In genomic region chr2:2413525-2413924, GRCh38 we compare ENCODE assay signal across 25 cellular contexts.
"Had no signal": no experiment of that assay in that cellular context is flagged by ENCODE, and none has a peak within 500 bp of the region (broad histone marks: within the 10 kb centered on the region; RNA-seq: fewer than 3 reads in every experiment).

No MANE protein-coding gene starts in this region.

- H3K4me3 ChIP-seq: esophagus squamous epithelium, gastrocnemius medialis, heart right ventricle, left lung, lower lobe of right lung, mucosa of descending colon had no signal

- H3K27me3 ChIP-seq: esophagus squamous epithelium, gastrocnemius medialis, heart right ventricle, left lung had no signal

- H3K36me3 ChIP-seq: esophagus squamous epithelium, gastrocnemius medialis, heart right ventricle, left lung, lower lobe of right lung had no signal

- H3K4me1 ChIP-seq: esophagus squamous epithelium, gastrocnemius medialis, heart right ventricle, left lung, lower lobe of right lung had no signal

- DNase-seq: cortex of kidney; effector CD8-positive, alpha-beta T cell; effector memory CD8-positive, alpha-beta T cell; endodermal cell; erythroblast; esophagus squamous epithelium; foreskin fibroblast; foreskin melanocyte; gastrocnemius medialis; glutamatergic neuron; head of caudate nucleus; heart right ventricle; hippocampal formation; left cardiac atrium; left lung; left ventricle myocardium superior; lower lobe of right lung; mesenchymal stem cell; mucosa of descending colon; naive B cell; naive thymus-derived CD8-positive, alpha-beta T cell had no signal

- H3K27ac ChIP-seq: epithelial cell of prostate, esophagus squamous epithelium, gastrocnemius medialis, heart right ventricle, left lung, lower lobe of right lung had no signal

- FAIRE-seq: endometrium, islet of Langerhans, keratinocyte had no signal
